16 cellular contexts compared by ENCODE assay signal in the genomic region with DNA sequence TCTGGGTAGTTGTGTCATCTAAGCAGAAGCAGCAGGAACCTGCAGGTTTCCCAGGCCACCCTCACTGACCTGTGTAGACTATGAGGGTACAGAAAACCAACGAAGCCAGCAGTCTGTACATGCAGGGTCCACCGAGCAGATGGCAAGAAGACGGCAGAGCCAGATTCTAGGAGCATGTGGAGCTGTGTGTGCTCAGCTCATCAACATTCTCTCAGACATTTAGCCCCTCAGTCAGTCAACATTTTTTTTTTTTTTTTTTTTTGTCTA. TPM values are rescaled to one million over a fixed set of nuclear protein-coding genes. Genes with fewer than 3 reads are reported as not detected.
DNase-seq lines count a peak whose midpoint lies in the region; ATAC-seq and TF ChIP-seq lines count a peak whose summit lies in the region.
"Had no signal": no experiment of that assay in that cellular context is flagged by ENCODE, and none has a peak within 500 bp of the region (broad histone marks: within the 10 kb centered on the region; RNA-seq: fewer than 3 reads in every experiment).

No MANE protein-coding gene starts in this region.

- H3K27ac Mint-ChIP-seq in nephron progenitor cell, result no peak overlapping the region
- H3K27ac Mint-ChIP-seq: effector memory CD8-positive, alpha-beta T cell; natural killer cell; stimulated activated naive CD8-positive, alpha-beta T cell treated with anti-CD3 and anti-CD28 coated beads, Interleukin-15, Interleukin-2, amounts not matched to agents 100 ng/mL and 50 ng/mL, for 24 hours had no signal

- no peaks in the 10 kb centered on the region for H3K36me3 Mint-ChIP-seq in nephron progenitor cell (ENCODE audit: low read depth)
- H3K36me3 Mint-ChIP-seq: natural killer cell had no signal

- no peak overlapping the region for H3K27ac ChIP-seq in HUES6 (ENCODE audit: low read depth, low read length)
- no peak overlapping the region for H3K27ac ChIP-seq in fibroblast of lung (ENCODE audit: insufficient read depth, low read length)
- H3K27ac ChIP-seq: VCaP had no signal

- peaks cover 17% of the 10 kb centered on the region for H3K4me1 Mint-ChIP-seq in nephron progenitor cell
- H3K4me1 Mint-ChIP-seq: natural killer cell had no signal

- no peak for TF ChIP-seq CTCF in AG10803 (conservative IDR thresholded peaks at IDR 0.05; ENCODE audit: low read length)
- TF ChIP-seq CTCF in fibroblast of lung (conservative IDR thresholded peaks at IDR 0.05 in 1 of 2, IDR thresholded peaks at IDR 0.05 in 1 of 2; ENCODE audit: low read depth in 1 of 2, low read length in 2 of 2), result no peak
- no peak for TF ChIP-seq CTCF in nephron progenitor cell (IDR thresholded peaks at IDR 0.05)

- H3K36me3 ChIP-seq in HUES6 (ENCODE audit: control insufficient read depth, insufficient read depth, low read length), result no peaks in the 10 kb centered on the region
- H3K36me3 ChIP-seq in fibroblast of lung (ENCODE audit: control insufficient read depth, insufficient read depth, low read length), result no peaks in the 10 kb centered on the region

- peaks cover 16% of the 10 kb centered on the region for H3K4me1 ChIP-seq in HUES6 (ENCODE audit: control insufficient read depth, insufficient read depth, low read length)
- H3K4me1 ChIP-seq in fibroblast of lung (ENCODE audit: control insufficient read depth, extremely low read depth, insufficient read depth, low read length), result no peaks in the 10 kb centered on the region

- H3K9me3 ChIP-seq in HUES6 (ENCODE audit: control insufficient read depth, insufficient read depth, low read depth, low read length) (no peaks in the 10 kb centered on the region), fibroblast of lung (ENCODE audit: control insufficient read depth, insufficient read depth, low read depth, low read length) (no peaks in the 10 kb centered on the region)
- H3K9me3 ChIP-seq: body of pancreas had no signal

- H2AFZ ChIP-seq in fibroblast of lung (ENCODE audit: low read length), result peak overlapping the region; percentile 62

- H3K4me3 ChIP-seq in AG10803 (ENCODE audit: low read length), result peak overlapping the region; percentile 42; the same call in 1 of the 2 replicates
- H3K4me3 ChIP-seq in HUES6 (ENCODE audit: low read depth, low read length), result peak overlapping the region; percentile 45
- peak overlapping the region in 2 of 4 experiments; percentile 19 to 36 for H3K4me3 ChIP-seq in fibroblast of lung (replicated peaks in 1 of 4; ENCODE audit: control extremely low read depth in 1 of 4, insufficient read depth in 1 of 4, low read depth in 3 of 4, low read length in 4 of 4)
- H3K4me3 ChIP-seq: body of pancreas had no signal

- no peaks in the 10 kb centered on the region for H4K20me1 ChIP-seq in fibroblast of lung (ENCODE audit: control insufficient read depth, extremely low read depth, insufficient read depth, low read length)

- ATAC-seq in left colon, result no peak
- ATAC-seq in HG02885 (IDR thresholded peaks at IDR 0.05; ENCODE audit: poor library complexity, unreplicated experiment), result no peak
- ATAC-seq: effector memory CD8-positive, alpha-beta T cell had no signal

- intact Hi-C loops in left colon (cut with DNase I, micrococcal nuclease), result loop anchor here (5.0 to 10.0 kb wide), 2 partner anchors 78 to 85 kb away; a partner anchor contains a TSS

- no peaks in the 10 kb centered on the region for H3K79me2 ChIP-seq in fibroblast of lung (ENCODE audit: control insufficient read depth, insufficient read depth, low read length)

- DNase-seq in AG10803 (ENCODE audit: low read depth), result no peak
- no peak for DNase-seq in fibroblast of lung (ENCODE audit: low read depth in 2 of 2)
- no peak for DNase-seq in nephron progenitor cell
- no peak for DNase-seq in left colon
- DNase-seq in NCI-H1694 treated with DMSO at 0.1 percent for 48 hours (lab: John Stamatoyannopoulos, UW), result no peak
- no peak for DNase-seq in cortex of kidney (lab: John Stamatoyannopoulos, UW)
- DNase-seq: activated gamma-delta T cell treated with Interleukin-2 at 50 U/mL for 16 hours; DMS 273 treated with DMSO at 0.1 percent for 48 hours; effector memory CD8-positive, alpha-beta T cell; natural killer cell had no signal

- H3K27me3 ChIP-seq in HUES6 (ENCODE audit: control insufficient read depth, insufficient read depth, low read length), result peaks cover 76% of the 10 kb centered on the region
- peaks cover 33% of the 10 kb centered on the region for H3K27me3 ChIP-seq in fibroblast of lung (ENCODE audit: control insufficient read depth, insufficient read depth, low read length)
- H3K27me3 ChIP-seq: body of pancreas had no signal

- no peak overlapping the region for H3K4me2 ChIP-seq in fibroblast of lung (ENCODE audit: extremely low read depth, insufficient read depth, low read length)

- H3K27me3 Mint-ChIP-seq in nephron progenitor cell (ENCODE audit: low read depth, poor library complexity), result peaks cover 31% of the 10 kb centered on the region

- H3K9ac ChIP-seq in HUES6 (ENCODE audit: low read length) (no peak overlapping the region), fibroblast of lung (ENCODE audit: insufficient read depth, low read length) (no peak overlapping the region)

- H3K9me3 Mint-ChIP-seq in nephron progenitor cell, result no peaks in the 10 kb centered on the region
- H3K9me3 Mint-ChIP-seq: effector memory CD8-positive, alpha-beta T cell; natural killer cell; stimulated activated naive CD8-positive, alpha-beta T cell treated with anti-CD3 and anti-CD28 coated beads, Interleukin-15, Interleukin-2, amounts not matched to agents 100 ng/mL and 50 ng/mL, for 24 hours had no signal

- peak overlapping the region; percentile 10 for H3K4me3 Mint-ChIP-seq in nephron progenitor cell
- H3K4me3 Mint-ChIP-seq: effector memory CD8-positive, alpha-beta T cell; natural killer cell; stimulated activated naive CD8-positive, alpha-beta T cell treated with anti-CD3 and anti-CD28 coated beads, Interleukin-15, Interleukin-2, amounts not matched to agents 100 ng/mL and 50 ng/mL, for 24 hours had no signal

RNA-seq across cellular contexts. Expression of a gene that starts 7.3 kb away (rescaled TPM):
- 1.7 and 1.8 TPM in 2 replicates for total RNA-seq in fibroblast of lung
- 2.6 and 3.9 TPM in 2 replicates for polyA plus RNA-seq in fibroblast of lung
- polyA plus RNA-seq in fibroblast of lung (2012), result 3.1 and 4.2 TPM in 2 replicates
- 9.8 and 11.0 TPM in 2 replicates for polyA minus RNA-seq in fibroblast of lung (ENCODE audit: low replicate concordance)
- total RNA-seq in left colon, result 1 to 10 TPM in 1 of 2 donors, under 1 TPM in 1; 0.55 to 1.9 TPM

RNA-seq across cellular contexts. Expression of a gene that starts 24.8 kb away (rescaled TPM):
- total RNA-seq in fibroblast of lung (15.2 and 38.1 TPM in 2 replicates), left colon (10 to 100 TPM; 20.0 to 25.4 TPM)
- 22.9 and 73.4 TPM in 2 replicates for polyA plus RNA-seq in fibroblast of lung
- 25.0 and 77.1 TPM in 2 replicates for polyA plus RNA-seq in fibroblast of lung (2012)
- 7.4 and 96.5 TPM in 2 replicates for polyA minus RNA-seq in fibroblast of lung (ENCODE audit: low replicate concordance)

RNA-seq across cellular contexts. Expression of a gene that starts 35.1 kb away (rescaled TPM):
- total RNA-seq in fibroblast of lung (22.9 and 34.3 TPM in 2 replicates), left colon (10 to 100 TPM; 35.5 to 41.8 TPM)
- 30.5 and 45.0 TPM in 2 replicates for polyA plus RNA-seq in fibroblast of lung
- 23.3 and 31.5 TPM in 2 replicates for polyA plus RNA-seq in fibroblast of lung (2012)
- polyA minus RNA-seq in fibroblast of lung (ENCODE audit: low replicate concordance), result 42.1 and 88.6 TPM in 2 replicates

RNA-seq across cellular contexts. Expression of a gene that starts 53.8 kb away (rescaled TPM):
- total RNA-seq in fibroblast of lung (under 0.01 TPM in 1 of 2 replicates, not detected in the other), left colon (1 to 10 TPM; 1.8 to 4.3 TPM)
- polyA plus RNA-seq in fibroblast of lung, result 0.03 TPM in 1 of 2 replicates, not detected in the other
- 0.08 TPM in 1 of 2 replicates, not detected in the other for polyA plus RNA-seq in fibroblast of lung (2012)
- not detected in 2 replicates for polyA minus RNA-seq in fibroblast of lung (ENCODE audit: low replicate concordance)
- total RNA-seq: glomerular endothelial cell had no signal
